8 cellular contexts compared by ENCODE assay signal in genomic region chr3:31132132-31132769, GRCh38.
DNase-seq lines count a peak whose midpoint lies in the region; ATAC-seq and TF ChIP-seq lines count a peak whose summit lies in the region.

No MANE protein-coding gene starts in this region.

- H3K36me3 ChIP-seq in Loucy (ENCODE audit: insufficient read depth, low read length) (no peaks in the 10 kb centered on the region), mucosa of descending colon (ENCODE audit: low read depth) (no peaks in the 10 kb centered on the region)

- H2AFZ ChIP-seq in Loucy (ENCODE audit: low read length): 0 out of 2 replicates have a peak overlapping the region, but pooled peaks have one; percentile 28

- H3F3A ChIP-seq in Loucy (ENCODE audit: low read depth): no peaks in the 10 kb centered on the region

- TF ChIP-seq CTCF in Loucy (conservative IDR thresholded peaks at IDR 0.05; ENCODE audit: low read length) (peak; percentile 78), cardiac fibroblast (IDR thresholded peaks at IDR 0.05; ENCODE audit: low read depth, low read length) (peak; percentile 59), mucosa of descending colon (IDR thresholded peaks at IDR 0.05) (no peak)

- peak overlapping the region; percentile 31 for H3K9ac ChIP-seq in Loucy (ENCODE audit: low read depth, low read length, poor library complexity, severe bottlenecking)

- intact Hi-C loops in mucosa of descending colon (cut with DNase I, micrococcal nuclease): no loop called here

- H3K4me1 ChIP-seq in Loucy (ENCODE audit: insufficient read depth, low read length, poor library complexity, severe bottlenecking) (peaks cover 31% of the 10 kb centered on the region), mucosa of descending colon (ENCODE audit: low read depth) (no peaks in the 10 kb centered on the region)

- H3K4me2 ChIP-seq in Loucy (ENCODE audit: low read depth, low read length, poor library complexity, severe bottlenecking): no peak overlapping the region

- H3K9me3 ChIP-seq in Loucy (ENCODE audit: insufficient read depth, low read depth, low read length) (no peaks in the 10 kb centered on the region), mucosa of descending colon (no peaks in the 10 kb centered on the region)

- H3K27me3 ChIP-seq in Loucy (ENCODE audit: insufficient read depth, low read length, poor library complexity, severe bottlenecking): no peaks in the 10 kb centered on the region

- ATAC-seq in GM21723 (IDR thresholded peaks at IDR 0.05; ENCODE audit: unreplicated experiment) (peak; percentile 73), mucosa of descending colon (peak; percentile 45), HG02642 (IDR thresholded peaks at IDR 0.05; ENCODE audit: poor library complexity, unreplicated experiment) (no peak)

- no peaks in the 10 kb centered on the region for H4K20me1 ChIP-seq in Loucy (ENCODE audit: insufficient read depth, low read length, poor library complexity, severe bottlenecking)

- H3K79me2 ChIP-seq in Loucy (ENCODE audit: insufficient read depth, low read length): peaks cover 6% of the 10 kb centered on the region; the same call in 1 of the 2 replicates

- DNase-seq in NCI-H1105 treated with DMSO at 0.1 percent for 48 hours (lab: John Stamatoyannopoulos, UW) (peak; percentile 1), NCI-H1105 (lab: John Stamatoyannopoulos, UW) (no peak), cardiac fibroblast (ENCODE audit: low read depth in 2 of 2) (peak; percentile 65 to 79), mucosa of descending colon (no peak), hypothalamus (lab: John Stamatoyannopoulos, UW) (no peak)

- H3K9me2 ChIP-seq in Loucy (replicated peaks; ENCODE audit: low read depth, low read length): no peaks in the 10 kb centered on the region

- H3K4me3 ChIP-seq in Loucy (ENCODE audit: low read length, poor library complexity, severe bottlenecking) (no peak overlapping the region), cardiac fibroblast (replicated peaks in 1 of 2; ENCODE audit: low read depth in 2 of 2, low read length in 2 of 2) (no peak overlapping the region), mucosa of descending colon (no peak overlapping the region)

Comparison
In these comparisons a context has a peak if more than half of its experiments do, and no peak if none do; other contexts are left out.
1. DNase-seq: peak in NCI-H1105 treated with DMSO at 0.1 percent for 48 hours (single experiment) and cardiac fibroblast (2 of 2); none in NCI-H1105 (single experiment), mucosa of descending colon (0 of 3) and hypothalamus (0 of 51).